ENCODE assay signal across 27 cellular contexts in genomic region chr2:184923751-184924150, GRCh38.
"Had no signal": no experiment of that assay in that cellular context is flagged by ENCODE, and none has a peak within 500 bp of the region (broad histone marks: within the 10 kb centered on the region; RNA-seq: fewer than 3 reads in every experiment).

No MANE protein-coding gene starts in this region.

- H3K4me2 ChIP-seq: hepatocyte, smooth muscle cell had no signal

- H3K36me3 ChIP-seq: esophagus muscularis mucosa, gastrocnemius medialis, pancreas, prostate gland, suprapubic skin, tibial nerve had no signal

- DNase-seq: activated CD4-positive, alpha-beta memory T cell treated with anti-CD3 and anti-CD28 coated beads, Interleukin-2, amount 10 ng/mL, durations not matched to agents 7 days and 5 days; activated CD4-positive, alpha-beta T cell treated with anti-CD3 and anti-CD28 coated beads for 1 hour; activated CD4-positive, alpha-beta T cell treated with anti-CD3 and anti-CD28 coated beads, Interleukin-2, amount 10 ng/mL, durations not matched to agents 7 days and 5 days; activated CD8-positive, alpha-beta memory T cell treated with anti-CD3 and anti-CD28 coated beads, Interleukin-2, amount 50 U/mL, for 48 hours; activated gamma-delta T cell treated with Interleukin-2 at 50 U/mL for 16 hours; activated naive CD4-positive, alpha-beta T cell treated with anti-CD3 and anti-CD28 coated beads, Interleukin-2, amount 50 U/mL, for 16 hours; activated T-cell treated with anti-CD3 and anti-CD28 coated beads, Interleukin-2, amount 50 U/mL, for 24 hours; amygdala; endodermal cell; gastrocnemius medialis; left colon; mammary epithelial cell; naive thymus-derived CD4-positive, alpha-beta T cell; nucleus accumbens; pancreas; stimulated activated CD4-positive, alpha-beta T cell treated with anti-CD3 and anti-CD28 coated beads, Interleukin-2, amount 100 ng/mL, for 24 hours; stimulated activated naive CD4-positive, alpha-beta T cell; T-helper 2 cell had no signal

- H3K4me1 ChIP-seq: esophagus muscularis mucosa, gastrocnemius medialis, pancreas, prostate gland, suprapubic skin, tibial nerve had no signal

- H3K27me3 ChIP-seq: esophagus muscularis mucosa, gastrocnemius medialis, hepatocyte, pancreas, suprapubic skin, tibial nerve had no signal

- H3K4me3 ChIP-seq: esophagus muscularis mucosa, gastrocnemius medialis, hepatocyte, pancreas, prostate gland, smooth muscle cell, suprapubic skin, tibial nerve had no signal

- ATAC-seq: gastrocnemius medialis; left colon; naive thymus-derived CD4-positive, alpha-beta T cell; pancreas; WTC11 had no signal

- H3K27ac ChIP-seq: esophagus muscularis mucosa, gastrocnemius medialis, hepatocyte, pancreas, prostate gland, suprapubic skin, tibial nerve had no signal

- H3K9me3 ChIP-seq: gastrocnemius medialis, pancreas, prostate gland, suprapubic skin had no signal

- FAIRE-seq: bronchial epithelial cell, keratinocyte had no signal
